24 cellular contexts compared by ENCODE assay signal in the genomic region with DNA sequence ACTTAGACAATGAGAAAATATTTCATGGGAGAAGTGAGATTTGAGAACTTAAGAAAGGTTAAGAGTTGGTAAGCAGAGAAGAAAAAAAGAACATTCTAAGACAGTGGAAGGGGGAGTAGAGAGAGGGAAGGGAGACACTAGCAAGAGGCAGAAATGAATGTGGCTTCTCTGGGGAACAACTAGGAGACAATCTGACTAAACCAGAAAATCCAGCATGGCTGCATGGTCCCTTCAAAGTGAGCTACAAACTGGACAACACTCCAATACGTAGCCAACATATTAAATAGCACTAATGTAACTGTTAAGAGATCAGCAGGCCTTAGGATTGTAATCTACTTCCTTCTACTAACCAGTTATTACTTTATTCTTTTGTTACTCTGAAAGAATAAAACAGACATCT.
A peak's percentile ranks its signal among the peaks of the same experiment; 100 is the strongest.
DNase-seq lines count a peak whose midpoint lies in the region; ATAC-seq, FAIRE-seq and TF ChIP-seq lines count a peak whose summit lies in the region.
"Had no signal": no experiment of that assay in that cellular context is flagged by ENCODE, and none has a peak within 500 bp of the region (broad histone marks: within the 10 kb centered on the region; RNA-seq: fewer than 3 reads in every experiment).

No MANE protein-coding gene starts in this region.

- peak overlapping the region; percentile 2 for H3K27ac Mint-ChIP-seq in activated T-cell treated with anti-CD3 and anti-CD28 coated beads, Interleukin-2, amount 50 U/mL, for 72 hours
- H3K27ac Mint-ChIP-seq in central memory CD8-positive, alpha-beta T cell (ENCODE audit: low read depth), result peak overlapping the region; percentile 51
- no peak overlapping the region for H3K27ac Mint-ChIP-seq in activated CD4-positive, alpha-beta T cell treated with anti-CD3 and anti-CD28 coated beads, Interleukin-2, amount 10 ng/mL, durations not matched to agents 24 days and 14 days

- H3K79me2 ChIP-seq in trophoblast cell (ENCODE audit: control insufficient read depth, insufficient read depth, low read length, poor library complexity), result no peaks in the 10 kb centered on the region

- peaks cover 12% of the 10 kb centered on the region for H3K4me1 Mint-ChIP-seq in activated T-cell treated with anti-CD3 and anti-CD28 coated beads, Interleukin-2, amount 50 U/mL, for 72 hours (ENCODE audit: low read depth)
- H3K4me1 Mint-ChIP-seq in central memory CD8-positive, alpha-beta T cell, result peaks cover 20% of the 10 kb centered on the region
- H3K4me1 Mint-ChIP-seq in activated CD4-positive, alpha-beta T cell treated with anti-CD3 and anti-CD28 coated beads, Interleukin-2, amount 10 ng/mL, durations not matched to agents 24 days and 14 days, result peaks cover 11% of the 10 kb centered on the region

- no peak overlapping the region for H4K8ac ChIP-seq in trophoblast cell (ENCODE audit: low read depth, low read length)

- no peak overlapping the region for H3K4me3 Mint-ChIP-seq in activated T-cell treated with anti-CD3 and anti-CD28 coated beads, Interleukin-2, amount 50 U/mL, for 72 hours
- no peak overlapping the region for H3K4me3 Mint-ChIP-seq in central memory CD8-positive, alpha-beta T cell
- H3K4me3 Mint-ChIP-seq in activated CD4-positive, alpha-beta T cell treated with anti-CD3 and anti-CD28 coated beads, Interleukin-2, amount 10 ng/mL, durations not matched to agents 24 days and 14 days, result no peak overlapping the region

- H3K23ac ChIP-seq in trophoblast cell (ENCODE audit: low read length), result no peak overlapping the region

- no peak overlapping the region for H3K27ac ChIP-seq in trophoblast cell (ENCODE audit: low read depth, low read length)

- H3K14ac ChIP-seq in trophoblast cell (ENCODE audit: low read length), result no peak overlapping the region

- no peak overlapping the region for H2AFZ ChIP-seq in trophoblast cell (ENCODE audit: insufficient read depth, low read length, poor library complexity)

- H4K12ac ChIP-seq in trophoblast cell (ENCODE audit: low read depth, low read length), result no peak overlapping the region

- H3K36me3 Mint-ChIP-seq in activated T-cell treated with anti-CD3 and anti-CD28 coated beads, Interleukin-2, amount 50 U/mL, for 72 hours (ENCODE audit: insufficient read depth in 2 of 2), result peaks cover 0 to 3% of the 10 kb centered on the region in 2 donors
- H3K36me3 Mint-ChIP-seq in central memory CD8-positive, alpha-beta T cell (ENCODE audit: insufficient read depth), result peaks cover 3% of the 10 kb centered on the region
- H3K36me3 Mint-ChIP-seq in activated CD4-positive, alpha-beta T cell treated with anti-CD3 and anti-CD28 coated beads, Interleukin-2, amount 10 ng/mL, durations not matched to agents 24 days and 14 days (ENCODE audit: low read depth), result peaks cover 8% of the 10 kb centered on the region

- FAIRE-seq in GM12892 (lab: Jason Lieb, UNC), result peak; percentile 78
- FAIRE-seq: H1, HTR-8/SVneo, K562 had no signal

- no peak overlapping the region for H4K91ac ChIP-seq in trophoblast cell (ENCODE audit: low read depth, low read length)

- no peak overlapping the region for H3K4me2 ChIP-seq in trophoblast cell (ENCODE audit: low read length)
- H3K4me2 ChIP-seq: SK-N-SH had no signal

- no peak overlapping the region for H2BK5ac ChIP-seq in trophoblast cell (ENCODE audit: low read depth, low read length, poor library complexity)

- H3K4ac ChIP-seq in trophoblast cell (ENCODE audit: low read depth, low read length), result no peak overlapping the region

- no peak overlapping the region for H3K4me3 ChIP-seq in trophoblast cell (ENCODE audit: low read depth, low read length)
- H3K4me3 ChIP-seq: K562, MG63 had no signal

- WGBS in trophoblast cell (ENCODE audit: extremely low coverage, insufficient coverage, insufficient read length), result no CpG with 5 or more reads among the region's 1 CpG

- no peak for TF ChIP-seq POLR2A in GM12892 (IDR thresholded peaks at IDR 0.05; ENCODE audit: low read depth, low read length)

- no peak overlapping the region for H2BK12ac ChIP-seq in trophoblast cell (ENCODE audit: low read length)

- H3K9me3 ChIP-seq in trophoblast cell (ENCODE audit: insufficient read depth, low read depth, low read length), result no peaks in the 10 kb centered on the region
- H3K9me3 ChIP-seq: MG63, SK-N-SH had no signal

- H2BK120ac ChIP-seq in trophoblast cell (ENCODE audit: insufficient read depth, low read length, poor library complexity), result no peak overlapping the region

- H3K4me1 ChIP-seq in trophoblast cell (ENCODE audit: control insufficient read depth in 1 of 2, insufficient read depth in 2 of 2, low read length in 2 of 2), result peaks cover 0 to 2% of the 10 kb centered on the region in 2 experiments

- no peak overlapping the region for H2AK5ac ChIP-seq in trophoblast cell (ENCODE audit: low read length)

- no peak for ATAC-seq in activated T-cell treated with anti-CD3 and anti-CD28 coated beads, Interleukin-2, amount 50 U/mL, for 72 hours (replicated peaks in 1 of 2)
- no peak for ATAC-seq in central memory CD8-positive, alpha-beta T cell (replicated peaks; ENCODE audit: extremely low read depth, poor library complexity, severe bottlenecking)
- ATAC-seq in HG03342 (IDR thresholded peaks at IDR 0.05; ENCODE audit: unreplicated experiment) (no peak), HG02884 (IDR thresholded peaks at IDR 0.05; ENCODE audit: unreplicated experiment) (no peak)
- ATAC-seq: HCT116, K562, PC-3 had no signal

- no peaks in the 10 kb centered on the region for H3K36me3 ChIP-seq in trophoblast cell (ENCODE audit: control insufficient read depth in 1 of 2, insufficient read depth in 2 of 2, low read length in 2 of 2)
- H3K36me3 ChIP-seq: MG63 had no signal

- H3K9me3 Mint-ChIP-seq in activated T-cell treated with anti-CD3 and anti-CD28 coated beads, Interleukin-2, amount 50 U/mL, for 72 hours, result no peaks in the 10 kb centered on the region
- no peaks in the 10 kb centered on the region for H3K9me3 Mint-ChIP-seq in central memory CD8-positive, alpha-beta T cell
- H3K9me3 Mint-ChIP-seq in activated CD4-positive, alpha-beta T cell treated with anti-CD3 and anti-CD28 coated beads, Interleukin-2, amount 10 ng/mL, durations not matched to agents 24 days and 14 days, result no peaks in the 10 kb centered on the region

- H3K9ac ChIP-seq in trophoblast cell (ENCODE audit: low read length), result no peak overlapping the region
- H3K9ac ChIP-seq: SK-N-SH had no signal

- intact Hi-C loops in activated CD4-positive, alpha-beta T cell treated with anti-CD3 and anti-CD28 coated beads, Interleukin-2, amount 10 ng/mL, durations not matched to agents 24 days and 14 days (cut with micrococcal nuclease), result no loop called here

- H3K27me3 Mint-ChIP-seq in activated T-cell treated with anti-CD3 and anti-CD28 coated beads, Interleukin-2, amount 50 U/mL, for 72 hours (ENCODE audit: low read depth), result no peaks in the 10 kb centered on the region
- H3K27me3 Mint-ChIP-seq in central memory CD8-positive, alpha-beta T cell, result no peaks in the 10 kb centered on the region
- no peaks in the 10 kb centered on the region for H3K27me3 Mint-ChIP-seq in activated CD4-positive, alpha-beta T cell treated with anti-CD3 and anti-CD28 coated beads, Interleukin-2, amount 10 ng/mL, durations not matched to agents 24 days and 14 days

- H3K18ac ChIP-seq in trophoblast cell (ENCODE audit: low read length), result no peak overlapping the region

- no peak for DNase-seq in activated T-cell treated with anti-CD3 and anti-CD28 coated beads, Interleukin-2, amount 50 U/mL, for 72 hours
- DNase-seq in activated T-cell treated with anti-CD3 and anti-CD28 coated beads for 4 hours, result no peak
- no peak for DNase-seq in GM12892 (ENCODE audit: insufficient read length)
- no peak for DNase-seq in central memory CD8-positive, alpha-beta T cell (ENCODE audit: low spot score in 2 of 2)
- peak; percentile 10 to 66 for DNase-seq in trophoblast cell
- no peak for DNase-seq in activated CD4-positive, alpha-beta T cell treated with anti-CD3 and anti-CD28 coated beads, Interleukin-2, amount 10 ng/mL, durations not matched to agents 24 days and 14 days
- DNase-seq: 8988T; ACHN; DMS153; DND-41; MG63; NCI-H2029; NCI-H446; NCI-H524 treated with DMSO at 0.1 percent for 48 hours; NCI-H774; NK-92 treated with Interleukin-12 subunit alpha and Interleukin-12 subunit beta, amount 100 ng/mL, for 24 hours; PC-3; SK-N-SH had no signal

- H3K79me1 ChIP-seq in trophoblast cell (ENCODE audit: low read length), result no peaks in the 10 kb centered on the region

- no peaks in the 10 kb centered on the region for H3K27me3 ChIP-seq in trophoblast cell (ENCODE audit: insufficient read depth, low read length)
- H3K27me3 ChIP-seq: MG63 had no signal

Comparison
In these comparisons a context has a peak if more than half of its experiments do, and no peak if none do; other contexts are left out.
1. DNase-seq: peak in trophoblast cell (2 of 2); none in activated T-cell treated with anti-CD3 and anti-CD28 coated beads, Interleukin-2, amount 50 U/mL, for 72 hours (0 of 2), activated T-cell treated with anti-CD3 and anti-CD28 coated beads for 4 hours (single experiment), GM12892 (single experiment), central memory CD8-positive, alpha-beta T cell (0 of 2) and activated CD4-positive, alpha-beta T cell treated with anti-CD3 and anti-CD28 coated beads, Interleukin-2, amount 10 ng/mL, durations not matched to agents 24 days and 14 days (single experiment).